ENCODE assay signal across 18 cellular contexts in genomic region chr9:1222511-1222910, GRCh38.
"Had no signal": no experiment of that assay in that cellular context is flagged by ENCODE, and none has a peak within 500 bp of the region (broad histone marks: within the 10 kb centered on the region; RNA-seq: fewer than 3 reads in every experiment).

No MANE protein-coding gene starts in this region.

- H3K36me3 ChIP-seq: lower lobe of right lung, tibial artery, vagina had no signal

- H3K9me3 ChIP-seq: lower lobe of right lung, tibial artery, vagina had no signal

- H2AFZ ChIP-seq: parathyroid adenoma had no signal

- H3K4me3 ChIP-seq: dorsolateral prefrontal cortex, lower lobe of right lung, tibial artery, vagina had no signal

- H3K27me3 ChIP-seq: tibial artery, vagina had no signal

- H3K79me2 ChIP-seq: parathyroid adenoma had no signal

- DNase-seq: activated CD4-positive, alpha-beta T cell treated with anti-CD3 and anti-CD28 coated beads, Interleukin-2, amount 50 U/mL, for 1 hour; activated CD4-positive, CD25-positive, alpha-beta regulatory T cell; activated effector memory CD4-positive, alpha-beta T cell treated with Interleukin-2 at 50 U/mL for 16 hours; activated T-cell treated with anti-CD3 and anti-CD28 coated beads, Interleukin-2, amount 50 U/mL, for 1 hour; amniotic stem cell; dorsolateral prefrontal cortex; hippocampal formation; left cardiac atrium; lower lobe of right lung; midbrain; naive B cell; retina; small intestine; tibial artery had no signal

- H3K9ac ChIP-seq: parathyroid adenoma had no signal

- H3K36me3 Mint-ChIP-seq: activated naive CD4-positive, alpha-beta T cell treated with anti-CD3 and anti-CD28 coated beads, Interleukin-2, amount 50 U/mL, for 24 hours; naive B cell; stimulated activated effector memory CD8-positive, alpha-beta T cell treated with anti-CD3 and anti-CD28 coated beads, Interleukin-12 subunit alpha, Interleukin-12 subunit beta, amount 100 ng/mL, for 72 hours had no signal

- H3K27me3 Mint-ChIP-seq: activated naive CD4-positive, alpha-beta T cell treated with anti-CD3 and anti-CD28 coated beads, Interleukin-2, amount 50 U/mL, for 24 hours had no signal

- H3K9me3 Mint-ChIP-seq: activated naive CD4-positive, alpha-beta T cell treated with anti-CD3 and anti-CD28 coated beads, Interleukin-2, amount 50 U/mL, for 24 hours; stimulated activated effector memory CD8-positive, alpha-beta T cell treated with anti-CD3 and anti-CD28 coated beads, Interleukin-12 subunit alpha, Interleukin-12 subunit beta, amount 100 ng/mL, for 72 hours had no signal

- H3K4me1 ChIP-seq: lower lobe of right lung, parathyroid adenoma, tibial artery, vagina had no signal

- H3K4me3 Mint-ChIP-seq: activated naive CD4-positive, alpha-beta T cell treated with anti-CD3 and anti-CD28 coated beads, Interleukin-2, amount 50 U/mL, for 24 hours; naive B cell; stimulated activated effector memory CD8-positive, alpha-beta T cell treated with anti-CD3 and anti-CD28 coated beads, Interleukin-12 subunit alpha, Interleukin-12 subunit beta, amount 100 ng/mL, for 72 hours had no signal

- H3K27ac ChIP-seq: dorsolateral prefrontal cortex, lower lobe of right lung, parathyroid adenoma, tibial artery, vagina had no signal

- H3K27ac Mint-ChIP-seq: activated naive CD4-positive, alpha-beta T cell treated with anti-CD3 and anti-CD28 coated beads, Interleukin-2, amount 50 U/mL, for 24 hours; naive B cell; stimulated activated effector memory CD8-positive, alpha-beta T cell treated with anti-CD3 and anti-CD28 coated beads, Interleukin-12 subunit alpha, Interleukin-12 subunit beta, amount 100 ng/mL, for 72 hours had no signal

- H3K4me1 Mint-ChIP-seq: activated naive CD4-positive, alpha-beta T cell treated with anti-CD3 and anti-CD28 coated beads, Interleukin-2, amount 50 U/mL, for 24 hours; naive B cell; stimulated activated effector memory CD8-positive, alpha-beta T cell treated with anti-CD3 and anti-CD28 coated beads, Interleukin-12 subunit alpha, Interleukin-12 subunit beta, amount 100 ng/mL, for 72 hours had no signal
